Comparison of ENCODE assay signal across 7 cellular contexts in the genomic region with DNA sequence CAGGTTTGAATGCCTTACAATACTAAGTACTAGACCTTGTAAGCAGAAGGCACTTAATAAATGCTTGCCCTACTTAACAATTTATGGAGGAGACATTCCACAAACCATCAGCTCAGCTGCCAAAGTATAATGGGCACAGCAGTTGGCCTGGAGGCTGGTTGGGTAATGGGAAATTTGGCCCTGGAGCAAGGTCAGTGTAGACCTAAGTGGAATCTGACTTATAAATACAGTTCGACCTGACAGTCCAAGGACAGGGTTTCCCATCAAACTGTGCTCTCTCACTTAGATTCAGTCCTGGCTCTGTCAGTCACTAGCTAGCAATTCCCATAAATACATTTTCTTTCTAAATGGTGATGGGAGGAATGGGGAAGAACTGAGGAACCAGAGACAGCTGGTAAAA.
"Had no signal": no experiment of that assay in that cellular context is flagged by ENCODE, and none has a peak within 500 bp of the region (broad histone marks: within the 10 kb centered on the region; RNA-seq: fewer than 3 reads in every experiment).

No MANE protein-coding gene starts in this region.

- H3K4me2 ChIP-seq: GM23338 had no signal

- H2AFZ ChIP-seq: GM23338 had no signal

- H3K4me3 ChIP-seq: GM23338 had no signal

- H3K4me3 Mint-ChIP-seq: GM23338, H9, IgD-negative memory B cell had no signal

- DNase-seq: H9, HCEC 1CT had no signal

- ATAC-seq: GM23338 had no signal

- H3K4me1 Mint-ChIP-seq: GM23338, H9, IgD-negative memory B cell had no signal

- H3K9me3 Mint-ChIP-seq: GM23338, H9, IgD-negative memory B cell had no signal

- FAIRE-seq: H1, H54, HTR-8/SVneo had no signal

- H3K27ac Mint-ChIP-seq: GM23338, H9, IgD-negative memory B cell had no signal

- H3K27me3 Mint-ChIP-seq: IgD-negative memory B cell had no signal
